Comparison of ENCODE assay signal across 1 cellular context in the genomic region with DNA sequence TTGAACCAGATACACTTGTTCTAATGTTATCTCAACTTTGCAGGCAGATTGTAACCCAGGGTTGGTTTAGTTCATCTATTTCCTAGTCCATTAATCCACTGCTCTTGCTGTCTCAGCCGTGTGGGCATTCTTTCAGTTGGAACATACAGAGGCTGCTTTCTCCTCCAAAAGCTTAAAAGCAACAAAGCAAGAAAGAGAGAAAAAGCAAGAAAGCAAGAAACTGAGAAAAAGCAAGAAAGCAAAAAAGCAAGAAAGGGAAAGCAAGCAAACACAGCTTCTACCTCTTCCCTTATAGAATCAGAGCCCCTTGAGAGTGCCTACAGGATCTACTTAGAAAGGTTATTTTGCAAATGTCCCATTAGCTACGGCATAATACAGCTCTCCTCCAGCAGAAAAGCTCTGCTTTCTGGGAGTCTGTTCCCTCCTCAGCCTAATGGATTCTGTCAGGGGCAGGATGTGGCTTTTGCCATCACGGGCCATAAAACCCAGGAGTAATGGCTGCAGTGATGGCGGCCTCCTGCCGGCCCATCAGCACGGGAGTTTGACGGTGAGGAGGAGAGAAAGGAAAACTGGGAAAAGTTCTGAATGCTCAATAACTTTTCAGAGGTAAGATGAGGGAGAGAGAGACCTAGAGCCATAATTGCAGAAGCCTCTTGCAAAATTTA.
A peak's percentile ranks its signal among the peaks of the same experiment; 100 is the strongest.
TF ChIP-seq lines count a peak whose summit lies in the region.

No MANE protein-coding gene starts in this region.

TF ChIP-seq in K562, 482 proteins besides CTCF, POLR2A, EP300 and RAD21 (continued from another document and continues in another):
- TF ChIP-seq, protein P1, sequence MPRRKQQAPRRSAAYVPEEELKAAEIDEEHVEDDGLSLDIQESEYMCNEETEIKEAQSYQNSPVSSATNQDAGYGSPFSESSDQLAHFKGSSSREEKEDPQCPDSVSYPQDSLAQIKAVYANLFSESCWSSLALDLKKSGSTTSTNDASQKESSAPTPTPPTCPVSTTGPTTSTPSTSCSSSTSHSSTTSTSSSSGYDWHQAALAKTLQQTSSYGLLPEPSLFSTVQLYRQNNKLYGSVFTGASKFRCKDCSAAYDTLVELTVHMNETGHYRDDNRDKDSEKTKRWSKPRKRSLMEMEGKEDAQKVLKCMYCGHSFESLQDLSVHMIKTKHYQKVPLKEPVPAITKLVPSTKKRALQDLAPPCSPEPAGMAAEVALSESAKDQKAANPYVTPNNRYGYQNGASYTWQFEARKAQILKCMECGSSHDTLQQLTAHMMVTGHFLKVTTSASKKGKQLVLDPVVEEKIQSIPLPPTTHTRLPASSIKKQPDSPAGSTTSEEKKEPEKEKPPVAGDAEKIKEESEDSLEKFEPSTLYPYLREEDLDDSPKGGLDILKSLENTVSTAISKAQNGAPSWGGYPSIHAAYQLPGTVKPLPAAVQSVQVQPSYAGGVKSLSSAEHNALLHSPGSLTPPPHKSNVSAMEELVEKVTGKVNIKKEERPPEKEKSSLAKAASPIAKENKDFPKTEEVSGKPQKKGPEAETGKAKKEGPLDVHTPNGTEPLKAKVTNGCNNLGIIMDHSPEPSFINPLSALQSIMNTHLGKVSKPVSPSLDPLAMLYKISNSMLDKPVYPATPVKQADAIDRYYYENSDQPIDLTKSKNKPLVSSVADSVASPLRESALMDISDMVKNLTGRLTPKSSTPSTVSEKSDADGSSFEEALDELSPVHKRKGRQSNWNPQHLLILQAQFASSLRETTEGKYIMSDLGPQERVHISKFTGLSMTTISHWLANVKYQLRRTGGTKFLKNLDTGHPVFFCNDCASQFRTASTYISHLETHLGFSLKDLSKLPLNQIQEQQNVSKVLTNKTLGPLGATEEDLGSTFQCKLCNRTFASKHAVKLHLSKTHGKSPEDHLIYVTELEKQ (CRISPR knock-in tag; IDR thresholded peaks at IDR 0.05) = no peak
- TF ChIP-seq, protein P2, sequence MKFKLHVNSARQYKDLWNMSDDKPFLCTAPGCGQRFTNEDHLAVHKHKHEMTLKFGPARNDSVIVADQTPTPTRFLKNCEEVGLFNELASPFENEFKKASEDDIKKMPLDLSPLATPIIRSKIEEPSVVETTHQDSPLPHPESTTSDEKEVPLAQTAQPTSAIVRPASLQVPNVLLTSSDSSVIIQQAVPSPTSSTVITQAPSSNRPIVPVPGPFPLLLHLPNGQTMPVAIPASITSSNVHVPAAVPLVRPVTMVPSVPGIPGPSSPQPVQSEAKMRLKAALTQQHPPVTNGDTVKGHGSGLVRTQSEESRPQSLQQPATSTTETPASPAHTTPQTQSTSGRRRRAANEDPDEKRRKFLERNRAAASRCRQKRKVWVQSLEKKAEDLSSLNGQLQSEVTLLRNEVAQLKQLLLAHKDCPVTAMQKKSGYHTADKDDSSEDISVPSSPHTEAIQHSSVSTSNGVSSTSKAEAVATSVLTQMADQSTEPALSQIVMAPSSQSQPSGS (CRISPR knock-in tag; IDR thresholded peaks at IDR 0.05) = no peak
- TF ChIP-seq SMAD1 (IDR thresholded peaks at IDR 0.05; ENCODE audit: low read depth, low read length, partially characterized antibody) = no peak
- 0 out of 2 replicates have a peak, but pooled peaks have one; percentile 42 for TF ChIP-seq ZNF165 (CRISPR knock-in tag; IDR thresholded peaks at IDR 0.05; ENCODE audit: borderline replicate concordance)
- TF ChIP-seq TCF3 (CRISPR knock-in tag; IDR thresholded peaks at IDR 0.05) = peak; percentile 92
- no peak for TF ChIP-seq BACH1 (tag; IDR thresholded peaks at IDR 0.05)
- TF ChIP-seq STAT5A (IDR thresholded peaks at IDR 0.05; ENCODE audit: borderline replicate concordance, low read length) = peak; percentile 89
- no peak for TF ChIP-seq CHCHD3 (CRISPR knock-in tag; IDR thresholded peaks at IDR 0.05)
- no peak for TF ChIP-seq ZNF184 (CRISPR knock-in tag; IDR thresholded peaks at IDR 0.05)
- TF ChIP-seq, protein P3, sequence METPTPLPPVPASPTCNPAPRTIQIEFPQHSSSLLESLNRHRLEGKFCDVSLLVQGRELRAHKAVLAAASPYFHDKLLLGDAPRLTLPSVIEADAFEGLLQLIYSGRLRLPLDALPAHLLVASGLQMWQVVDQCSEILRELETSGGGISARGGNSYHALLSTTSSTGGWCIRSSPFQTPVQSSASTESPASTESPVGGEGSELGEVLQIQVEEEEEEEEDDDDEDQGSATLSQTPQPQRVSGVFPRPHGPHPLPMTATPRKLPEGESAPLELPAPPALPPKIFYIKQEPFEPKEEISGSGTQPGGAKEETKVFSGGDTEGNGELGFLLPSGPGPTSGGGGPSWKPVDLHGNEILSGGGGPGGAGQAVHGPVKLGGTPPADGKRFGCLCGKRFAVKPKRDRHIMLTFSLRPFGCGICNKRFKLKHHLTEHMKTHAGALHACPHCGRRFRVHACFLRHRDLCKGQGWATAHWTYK (CRISPR knock-in tag; IDR thresholded peaks at IDR 0.05) = no peak
- no peak for TF ChIP-seq ATF1 (CRISPR knock-in tag; IDR thresholded peaks at IDR 0.05)
- TF ChIP-seq ATF1 (tag; IDR thresholded peaks at IDR 0.05) = no peak
- no peak for TF ChIP-seq ZNF707 (CRISPR knock-in tag; conservative IDR thresholded peaks at IDR 0.05)
- 0 out of 2 replicates have a peak, but pooled peaks have one; percentile 56 for TF ChIP-seq FOXJ2 (tag; IDR thresholded peaks at IDR 0.05)
- no peak for TF ChIP-seq PURB (CRISPR knock-in tag; IDR thresholded peaks at IDR 0.05; ENCODE audit: low read depth)
- no peak for TF ChIP-seq ASH1L (IDR thresholded peaks at IDR 0.05; ENCODE audit: borderline replicate concordance, low read depth, partially characterized antibody)
- TF ChIP-seq, protein P4, sequence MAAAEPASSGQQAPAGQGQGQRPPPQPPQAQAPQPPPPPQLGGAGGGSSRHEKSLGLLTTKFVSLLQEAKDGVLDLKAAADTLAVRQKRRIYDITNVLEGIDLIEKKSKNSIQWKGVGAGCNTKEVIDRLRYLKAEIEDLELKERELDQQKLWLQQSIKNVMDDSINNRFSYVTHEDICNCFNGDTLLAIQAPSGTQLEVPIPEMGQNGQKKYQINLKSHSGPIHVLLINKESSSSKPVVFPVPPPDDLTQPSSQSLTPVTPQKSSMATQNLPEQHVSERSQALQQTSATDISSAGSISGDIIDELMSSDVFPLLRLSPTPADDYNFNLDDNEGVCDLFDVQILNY (CRISPR knock-in tag; IDR thresholded peaks at IDR 0.05) = no peak
- peak; percentile 73 for TF ChIP-seq BRD9 (IDR thresholded peaks at IDR 0.05; ENCODE audit: low read depth, partially characterized antibody)
- no peak for TF ChIP-seq ZNF224 (CRISPR knock-in tag; IDR thresholded peaks at IDR 0.05)
- TF ChIP-seq GATA2 (CRISPR knock-in tag; IDR thresholded peaks at IDR 0.05) = peak; percentile 46; the same call in 1 of the 2 replicates
- no peak for TF ChIP-seq WHSC1 (IDR thresholded peaks at IDR 0.05; ENCODE audit: low read length)
- no peak for TF ChIP-seq ZNF354B (CRISPR knock-in tag; IDR thresholded peaks at IDR 0.05)
- TF ChIP-seq, protein P5, sequence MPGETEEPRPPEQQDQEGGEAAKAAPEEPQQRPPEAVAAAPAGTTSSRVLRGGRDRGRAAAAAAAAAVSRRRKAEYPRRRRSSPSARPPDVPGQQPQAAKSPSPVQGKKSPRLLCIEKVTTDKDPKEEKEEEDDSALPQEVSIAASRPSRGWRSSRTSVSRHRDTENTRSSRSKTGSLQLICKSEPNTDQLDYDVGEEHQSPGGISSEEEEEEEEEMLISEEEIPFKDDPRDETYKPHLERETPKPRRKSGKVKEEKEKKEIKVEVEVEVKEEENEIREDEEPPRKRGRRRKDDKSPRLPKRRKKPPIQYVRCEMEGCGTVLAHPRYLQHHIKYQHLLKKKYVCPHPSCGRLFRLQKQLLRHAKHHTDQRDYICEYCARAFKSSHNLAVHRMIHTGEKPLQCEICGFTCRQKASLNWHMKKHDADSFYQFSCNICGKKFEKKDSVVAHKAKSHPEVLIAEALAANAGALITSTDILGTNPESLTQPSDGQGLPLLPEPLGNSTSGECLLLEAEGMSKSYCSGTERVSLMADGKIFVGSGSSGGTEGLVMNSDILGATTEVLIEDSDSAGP (CRISPR knock-in tag; IDR thresholded peaks at IDR 0.05) = no peak
- TF ChIP-seq POLR2B (IDR thresholded peaks at IDR 0.05; ENCODE audit: low read depth, partially characterized antibody) = peak; percentile 63
- no peak for TF ChIP-seq GABPB2 (CRISPR knock-in tag; conservative IDR thresholded peaks at IDR 0.05)
- TF ChIP-seq HNRNPL (IDR thresholded peaks at IDR 0.05; ENCODE audit: low read depth, low read length) = no peak
- TF ChIP-seq, protein P6, sequence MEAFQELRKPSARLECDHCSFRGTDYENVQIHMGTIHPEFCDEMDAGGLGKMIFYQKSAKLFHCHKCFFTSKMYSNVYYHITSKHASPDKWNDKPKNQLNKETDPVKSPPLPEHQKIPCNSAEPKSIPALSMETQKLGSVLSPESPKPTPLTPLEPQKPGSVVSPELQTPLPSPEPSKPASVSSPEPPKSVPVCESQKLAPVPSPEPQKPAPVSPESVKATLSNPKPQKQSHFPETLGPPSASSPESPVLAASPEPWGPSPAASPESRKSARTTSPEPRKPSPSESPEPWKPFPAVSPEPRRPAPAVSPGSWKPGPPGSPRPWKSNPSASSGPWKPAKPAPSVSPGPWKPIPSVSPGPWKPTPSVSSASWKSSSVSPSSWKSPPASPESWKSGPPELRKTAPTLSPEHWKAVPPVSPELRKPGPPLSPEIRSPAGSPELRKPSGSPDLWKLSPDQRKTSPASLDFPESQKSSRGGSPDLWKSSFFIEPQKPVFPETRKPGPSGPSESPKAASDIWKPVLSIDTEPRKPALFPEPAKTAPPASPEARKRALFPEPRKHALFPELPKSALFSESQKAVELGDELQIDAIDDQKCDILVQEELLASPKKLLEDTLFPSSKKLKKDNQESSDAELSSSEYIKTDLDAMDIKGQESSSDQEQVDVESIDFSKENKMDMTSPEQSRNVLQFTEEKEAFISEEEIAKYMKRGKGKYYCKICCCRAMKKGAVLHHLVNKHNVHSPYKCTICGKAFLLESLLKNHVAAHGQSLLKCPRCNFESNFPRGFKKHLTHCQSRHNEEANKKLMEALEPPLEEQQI (IDR thresholded peaks at IDR 0.05) = no peak; the same call in 1 of the 2 replicates
- no peak for TF ChIP-seq ZNF57 (CRISPR knock-in tag; IDR thresholded peaks at IDR 0.05)
- TF ChIP-seq RNF2 (IDR thresholded peaks at IDR 0.05) = peak; percentile 58; the same call in 1 of the 2 replicates
- TF ChIP-seq, protein P7, sequence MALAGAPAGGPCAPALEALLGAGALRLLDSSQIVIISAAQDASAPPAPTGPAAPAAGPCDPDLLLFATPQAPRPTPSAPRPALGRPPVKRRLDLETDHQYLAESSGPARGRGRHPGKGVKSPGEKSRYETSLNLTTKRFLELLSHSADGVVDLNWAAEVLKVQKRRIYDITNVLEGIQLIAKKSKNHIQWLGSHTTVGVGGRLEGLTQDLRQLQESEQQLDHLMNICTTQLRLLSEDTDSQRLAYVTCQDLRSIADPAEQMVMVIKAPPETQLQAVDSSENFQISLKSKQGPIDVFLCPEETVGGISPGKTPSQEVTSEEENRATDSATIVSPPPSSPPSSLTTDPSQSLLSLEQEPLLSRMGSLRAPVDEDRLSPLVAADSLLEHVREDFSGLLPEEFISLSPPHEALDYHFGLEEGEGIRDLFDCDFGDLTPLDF (CRISPR knock-in tag; IDR thresholded peaks at IDR 0.05) = no peak
- TF ChIP-seq ZNF239 (CRISPR knock-in tag; IDR thresholded peaks at IDR 0.05) = peak; percentile 48; the same call in 1 of the 2 replicates
- no peak for TF ChIP-seq ZNF282 (CRISPR knock-in tag; IDR thresholded peaks at IDR 0.05)
- no peak for TF ChIP-seq PRMT5 (CRISPR knock-in tag; IDR thresholded peaks at IDR 0.05)
- TF ChIP-seq, protein P8, sequence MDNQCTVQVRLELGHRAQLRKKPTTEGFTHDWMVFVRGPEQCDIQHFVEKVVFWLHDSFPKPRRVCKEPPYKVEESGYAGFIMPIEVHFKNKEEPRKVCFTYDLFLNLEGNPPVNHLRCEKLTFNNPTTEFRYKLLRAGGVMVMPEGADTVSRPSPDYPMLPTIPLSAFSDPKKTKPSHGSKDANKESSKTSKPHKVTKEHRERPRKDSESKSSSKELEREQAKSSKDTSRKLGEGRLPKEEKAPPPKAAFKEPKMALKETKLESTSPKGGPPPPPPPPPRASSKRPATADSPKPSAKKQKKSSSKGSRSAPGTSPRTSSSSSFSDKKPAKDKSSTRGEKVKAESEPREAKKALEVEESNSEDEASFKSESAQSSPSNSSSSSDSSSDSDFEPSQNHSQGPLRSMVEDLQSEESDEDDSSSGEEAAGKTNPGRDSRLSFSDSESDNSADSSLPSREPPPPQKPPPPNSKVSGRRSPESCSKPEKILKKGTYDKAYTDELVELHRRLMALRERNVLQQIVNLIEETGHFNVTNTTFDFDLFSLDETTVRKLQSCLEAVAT (IDR thresholded peaks at IDR 0.05) = peak; percentile 59 to 88
- no peak; the same call in 1 of the 2 replicates for TF ChIP-seq ZNF766 (CRISPR knock-in tag; conservative IDR thresholded peaks at IDR 0.05)
- no peak for TF ChIP-seq PTBP1 (IDR thresholded peaks at IDR 0.05; ENCODE audit: low read depth, low read length)
- TF ChIP-seq TEAD4 (IDR thresholded peaks at IDR 0.05; ENCODE audit: low read length) = peak; percentile 87
- TF ChIP-seq TEAD4 (CRISPR knock-in tag; IDR thresholded peaks at IDR 0.05; ENCODE audit: borderline replicate concordance) = no peak
- no peak for TF ChIP-seq SRSF1 (IDR thresholded peaks at IDR 0.05; ENCODE audit: low read depth, low read length)
- TF ChIP-seq DIDO1 (tag; IDR thresholded peaks at IDR 0.05; ENCODE audit: low read depth) = 0 out of 2 replicates have a peak, but pooled peaks have one; percentile 16
